10 cellular contexts compared by ENCODE assay signal in the genomic region with DNA sequence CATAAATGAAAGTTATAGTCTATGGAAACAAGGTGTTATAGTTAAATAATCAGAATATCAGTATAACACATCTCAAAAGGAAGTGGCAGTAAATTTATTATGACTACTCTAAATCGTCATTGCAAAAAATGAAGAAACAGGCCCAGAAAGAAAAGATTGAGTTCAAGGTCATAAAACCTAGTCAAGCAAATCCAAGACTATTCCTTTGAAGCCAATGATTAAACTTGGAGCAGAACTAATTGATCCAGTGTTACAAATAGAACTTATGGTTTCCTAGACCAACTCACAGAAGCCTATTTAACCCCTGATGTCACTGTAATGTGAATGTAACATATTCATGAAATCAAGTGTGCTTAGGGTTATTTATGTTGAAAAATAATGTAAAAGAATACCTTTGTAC. TPM values are rescaled to one million over a fixed set of nuclear protein-coding genes. Genes with fewer than 3 reads are reported as not detected.
DNase-seq lines count a peak whose midpoint lies in the region; TF ChIP-seq lines count a peak whose summit lies in the region.
"Had no signal": no experiment of that assay in that cellular context is flagged by ENCODE, and none has a peak within 500 bp of the region (broad histone marks: within the 10 kb centered on the region; RNA-seq: fewer than 3 reads in every experiment).

No MANE protein-coding gene starts in this region.

- H3K9ac ChIP-seq in iPS-18a (ENCODE audit: low read length): no peak overlapping the region

- CTCF ChIA-PET in MCF 10A (lab: Yijun Ruan, JAX): no interaction called here
- CTCF ChIA-PET in activated CD4-positive, alpha-beta memory T cell treated with anti-CD3 and anti-CD28 coated beads, Interleukin-2, amount 10 ng/mL, durations not matched to agents 7 days and 5 days (lab: Charles Lee): no interaction called here

- no peak overlapping the region for H3K27ac Mint-ChIP-seq in MCF 10A (ENCODE audit: low read depth, unreplicated experiment)
- H3K27ac Mint-ChIP-seq in activated CD4-positive, alpha-beta memory T cell treated with anti-CD3 and anti-CD28 coated beads, Interleukin-2, amount 10 ng/mL, durations not matched to agents 7 days and 5 days: no peak overlapping the region

- POLR2A ChIA-PET in MCF 10A (lab: Yijun Ruan, JAX): interaction anchor here (1.1 to 3.3 kb wide), 2 partner anchors 11 to 13 kb away, joined by 6 to 75 read pairs; partner anchors contain the start of gene SLC25A53
- POLR2A ChIA-PET in activated CD4-positive, alpha-beta memory T cell treated with anti-CD3 and anti-CD28 coated beads, Interleukin-2, amount 10 ng/mL, durations not matched to agents 7 days and 5 days (lab: Charles Lee): interaction anchor here (3.6 kb wide), 1 partner anchor 11 kb away, joined by 57 read pairs; the partner anchor contains the start of gene SLC25A53

- no peaks in the 10 kb centered on the region for H3K9me3 Mint-ChIP-seq in MCF 10A (ENCODE audit: unreplicated experiment)
- no peaks in the 10 kb centered on the region for H3K9me3 Mint-ChIP-seq in activated CD4-positive, alpha-beta memory T cell treated with anti-CD3 and anti-CD28 coated beads, Interleukin-2, amount 10 ng/mL, durations not matched to agents 7 days and 5 days

- 0% methylated on average over 1 of the region's 1 CpG for WGBS in prostate gland

- peak overlapping the region in 1 of 3 donors; percentile 71 for H3K4me3 ChIP-seq in breast epithelium
- peak overlapping the region; percentile 89 for H3K4me3 ChIP-seq in iPS-18a (ENCODE audit: low read length)
- H3K4me3 ChIP-seq in tibial artery: peak overlapping the region; percentile 89 to 92
- no peak overlapping the region for H3K4me3 ChIP-seq in prostate gland

- H3K4me1 Mint-ChIP-seq in MCF 10A (ENCODE audit: insufficient read depth, unreplicated experiment): peaks cover 19% of the 10 kb centered on the region
- peaks cover 30% of the 10 kb centered on the region for H3K4me1 Mint-ChIP-seq in activated CD4-positive, alpha-beta memory T cell treated with anti-CD3 and anti-CD28 coated beads, Interleukin-2, amount 10 ng/mL, durations not matched to agents 7 days and 5 days

- DNase-seq in MCF 10A (ENCODE audit: unreplicated experiment): no peak
- DNase-seq in breast epithelium (ENCODE audit: low spot score in 2 of 2): no peak
- no peak for DNase-seq in activated CD4-positive, alpha-beta memory T cell treated with anti-CD3 and anti-CD28 coated beads, Interleukin-2, amount 10 ng/mL, durations not matched to agents 7 days and 5 days
- no peak for DNase-seq in tibial artery
- DNase-seq in NCI-H774 (lab: John Stamatoyannopoulos, UW): no peak
- no peak for DNase-seq in glomerular visceral epithelial cell (ENCODE audit: extremely low spot score)
- DNase-seq in prostate gland (ENCODE audit: low spot score): no peak
- DNase-seq: activated CD8-positive, alpha-beta memory T cell treated with anti-CD3 and anti-CD28 coated beads, Interleukin-2, amount 50 U/mL, for 48 hours had no signal

- no peaks in the 10 kb centered on the region for H3K36me3 ChIP-seq in breast epithelium
- no peaks in the 10 kb centered on the region for H3K36me3 ChIP-seq in iPS-18a (ENCODE audit: control insufficient read depth, low read depth, low read length)
- H3K36me3 ChIP-seq in tibial artery: no peaks in the 10 kb centered on the region
- H3K36me3 ChIP-seq in prostate gland: no peaks in the 10 kb centered on the region
- H3K36me3 ChIP-seq: neutrophil had no signal

- H3K4me3 Mint-ChIP-seq in MCF 10A (ENCODE audit: unreplicated experiment): peak overlapping the region; percentile 76
- peak overlapping the region; percentile 73 for H3K4me3 Mint-ChIP-seq in activated CD4-positive, alpha-beta memory T cell treated with anti-CD3 and anti-CD28 coated beads, Interleukin-2, amount 10 ng/mL, durations not matched to agents 7 days and 5 days

- H3K27ac ChIP-seq in breast epithelium: no peak overlapping the region
- no peak overlapping the region for H3K27ac ChIP-seq in iPS-18a (ENCODE audit: low read length)
- peak overlapping the region in 1 of 2 donors; percentile 22 for H3K27ac ChIP-seq in tibial artery
- H3K27ac ChIP-seq in prostate gland: no peak overlapping the region
- H3K27ac ChIP-seq: neutrophil had no signal

- H3K9me3 ChIP-seq in breast epithelium: no peaks in the 10 kb centered on the region
- H3K9me3 ChIP-seq in iPS-18a (ENCODE audit: control insufficient read depth, low read depth, low read length): no peaks in the 10 kb centered on the region
- no peaks in the 10 kb centered on the region for H3K9me3 ChIP-seq in tibial artery
- no peaks in the 10 kb centered on the region for H3K9me3 ChIP-seq in prostate gland
- H3K9me3 ChIP-seq: neutrophil had no signal

- intact Hi-C loops in MCF 10A (cut with micrococcal nuclease) (no loop called here), breast epithelium (cut with DNase I; ENCODE audit: low total_unique reads) (no loop called here), tibial artery (cut with DNase I; ENCODE audit: low total_unique reads) (no loop called here), prostate gland (cut with DNase I) (no loop called here)

- TF ChIP-seq POLR2A in breast epithelium (IDR thresholded peaks at IDR 0.05) (no peak), prostate gland (IDR thresholded peaks at IDR 0.05) (no peak)

- peaks cover 0 to 11% of the 10 kb centered on the region in 2 donors for H3K27me3 ChIP-seq in breast epithelium
- peaks cover 6% of the 10 kb centered on the region for H3K27me3 ChIP-seq in iPS-18a (ENCODE audit: control insufficient read depth, insufficient read depth, low read length)
- no peaks in the 10 kb centered on the region for H3K27me3 ChIP-seq in tibial artery
- no peaks in the 10 kb centered on the region for H3K27me3 ChIP-seq in prostate gland (replicated peaks; ENCODE audit: insufficient read depth)
- H3K27me3 ChIP-seq: neutrophil had no signal

- TF ChIP-seq CTCF in MCF 10A (IDR thresholded peaks at IDR 0.05; ENCODE audit: unreplicated experiment) (no peak), breast epithelium (IDR thresholded peaks at IDR 0.05) (no peak), tibial artery (IDR thresholded peaks at IDR 0.05) (no peak), prostate gland (IDR thresholded peaks at IDR 0.05) (no peak)

- H3K27me3 Mint-ChIP-seq in MCF 10A (ENCODE audit: insufficient read depth, unreplicated experiment): peaks cover 54% of the 10 kb centered on the region
- no peaks in the 10 kb centered on the region for H3K27me3 Mint-ChIP-seq in activated CD4-positive, alpha-beta memory T cell treated with anti-CD3 and anti-CD28 coated beads, Interleukin-2, amount 10 ng/mL, durations not matched to agents 7 days and 5 days

- H3K36me3 Mint-ChIP-seq in MCF 10A (ENCODE audit: insufficient read depth, unreplicated experiment): peaks cover 8% of the 10 kb centered on the region
- H3K36me3 Mint-ChIP-seq in activated CD4-positive, alpha-beta memory T cell treated with anti-CD3 and anti-CD28 coated beads, Interleukin-2, amount 10 ng/mL, durations not matched to agents 7 days and 5 days (ENCODE audit: low read depth): peaks cover 19% of the 10 kb centered on the region

- no peaks in the 10 kb centered on the region for H3K4me1 ChIP-seq in breast epithelium
- peaks cover 6% of the 10 kb centered on the region for H3K4me1 ChIP-seq in iPS-18a (ENCODE audit: control insufficient read depth, low read depth, low read length)
- peaks cover 0 to 26% (median 4%) of the 10 kb centered on the region in 4 donors for H3K4me1 ChIP-seq in tibial artery
- H3K4me1 ChIP-seq in prostate gland (replicated peaks): no peaks in the 10 kb centered on the region

- TSS peak; percentile 44 for BruUV-seq in MCF 10A (replicated peaks; lab: Mats Ljungman, UMichigan)

RNA-seq across cellular contexts. Expression of gene FAM199X, which starts 1.9 kb away (rescaled TPM):
- total RNA-seq in MCF 10A (2022) (26.0 and 27.2 TPM in 2 replicates), breast epithelium (10 to 100 TPM; 24.9 to 42.0 (median 41.9) TPM), prostate gland (10 to 100 TPM; 22.2 to 28.5 TPM)
- 10 to 100 TPM; 12.9 to 13.1 TPM for total RNA-seq in activated CD4-positive, alpha-beta memory T cell treated with anti-CD3 and anti-CD28 coated beads, Interleukin-2, amount 10 ng/mL, durations not matched to agents 7 days and 5 days

RNA-seq across cellular contexts. Expression of gene SLC25A53, which starts 11.3 kb away (rescaled TPM):
- total RNA-seq in MCF 10A (2022) (3.2 and 4.1 TPM in 2 replicates), breast epithelium (10 to 100 TPM; 16.4 to 21.1 (median 17.6) TPM), prostate gland (10 to 100 TPM; 12.1 to 13.1 TPM)
- 1 to 10 TPM; 7.9 to 8.3 TPM for total RNA-seq in activated CD4-positive, alpha-beta memory T cell treated with anti-CD3 and anti-CD28 coated beads, Interleukin-2, amount 10 ng/mL, durations not matched to agents 7 days and 5 days

RNA-seq across cellular contexts. Expression of gene ZCCHC18, which starts 55.8 kb away (rescaled TPM):
- not detected in 2 replicates for total RNA-seq in MCF 10A (2022)
- 1 to 10 TPM in 2 of 3 donors, under 1 TPM in 1; 0.59 to 5.2 (median 1.1) TPM for total RNA-seq in breast epithelium
- total RNA-seq in activated CD4-positive, alpha-beta memory T cell treated with anti-CD3 and anti-CD28 coated beads, Interleukin-2, amount 10 ng/mL, durations not matched to agents 7 days and 5 days: 1 to 10 TPM; 1.6 to 2.8 TPM
- 10 to 100 TPM in 1 of 2 donors, under 1 TPM in 1; 0.14 to 17.2 TPM for total RNA-seq in prostate gland

Comparison
In these comparisons a context has a peak if more than half of its experiments do, and no peak if none do; other contexts are left out.
1. H3K4me3 ChIP-seq: peak in iPS-18a (single experiment) and tibial artery (2 of 2); none in prostate gland (0 of 2).